In the genomic region with DNA sequence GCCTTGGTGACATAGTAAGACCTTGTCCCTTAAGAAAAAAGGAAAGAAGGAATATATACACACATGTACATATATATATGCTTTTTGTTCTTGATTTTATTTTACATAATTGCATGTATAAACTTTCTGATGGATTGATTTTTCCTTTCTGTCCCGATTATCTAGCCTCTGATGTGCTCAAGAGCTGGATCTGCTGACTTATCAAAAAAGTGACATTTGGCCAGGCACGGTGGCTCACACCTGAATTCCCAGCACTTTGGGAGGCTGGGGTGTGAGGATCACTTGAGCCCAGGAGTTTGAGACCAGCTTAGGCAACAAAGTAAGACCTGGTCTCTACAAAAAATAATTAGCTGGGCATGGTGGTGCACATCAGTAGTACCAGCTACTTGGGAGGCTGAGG, we compare ENCODE assay signal across 20 cellular contexts. TPM values are rescaled to one million over a fixed set of nuclear protein-coding genes. Genes with fewer than 3 reads are reported as not detected.
DNase-seq lines count a peak whose midpoint lies in the region; ATAC-seq, FAIRE-seq and TF ChIP-seq lines count a peak whose summit lies in the region.
"Had no signal": no experiment of that assay in that cellular context is flagged by ENCODE, and none has a peak within 500 bp of the region (broad histone marks: within the 10 kb centered on the region; RNA-seq: fewer than 3 reads in every experiment).

No MANE protein-coding gene starts in this region.

- H3K9me3 ChIP-seq in HepG2 (ENCODE audit: low read length) (no peaks in the 10 kb centered on the region), right lobe of liver (no peaks in the 10 kb centered on the region), astrocyte (ENCODE audit: insufficient read depth, low read depth, low read length) (no peaks in the 10 kb centered on the region), psoas muscle (no peaks in the 10 kb centered on the region)
- H3K9me3 ChIP-seq: BLaER1, Caco-2 had no signal

- no peak overlapping the region for H3K27ac ChIP-seq in HepG2 (ENCODE audit: extremely low read length, insufficient read depth, low read length)
- no peak overlapping the region for H3K27ac ChIP-seq in right lobe of liver
- no peak overlapping the region for H3K27ac ChIP-seq in astrocyte (ENCODE audit: low read depth, low read length)
- peak overlapping the region; percentile 23 for H3K27ac ChIP-seq in psoas muscle
- H3K27ac ChIP-seq: BLaER1, C4-2B, GM23248 had no signal

- ATAC-seq in HepG2 (no peak), right lobe of liver (no peak), psoas muscle (no peak)
- ATAC-seq: CD8-positive, alpha-beta T cell had no signal

- POLR2A ChIA-PET in HepG2 (lab: Yijun Ruan, JAX): no interaction called here

- no peak overlapping the region for H2AFZ ChIP-seq in HepG2 (ENCODE audit: low read length)
- H2AFZ ChIP-seq in astrocyte (ENCODE audit: low read depth, low read length): no peak overlapping the region
- H2AFZ ChIP-seq: GM23248 had no signal

- no peaks in the 10 kb centered on the region for H3K4me1 Mint-ChIP-seq in astrocyte (ENCODE audit: low read depth, unreplicated experiment)
- peaks cover 6% of the 10 kb centered on the region for H3K4me1 Mint-ChIP-seq in activated naive CD8-positive, alpha-beta T cell treated with anti-CD3 and anti-CD28 coated beads for 36 hours

- TF ChIP-seq CTCF in HepG2 (CRISPR knock-in tag; IDR thresholded peaks at IDR 0.05) (no peak), right lobe of liver (IDR thresholded peaks at IDR 0.05) (no peak), astrocyte (IDR thresholded peaks at IDR 0.05; ENCODE audit: insufficient read depth, low read depth, low read length) (no peak), psoas muscle (IDR thresholded peaks at IDR 0.05) (no peak)

- H3K27me3 ChIP-seq in HepG2 (ENCODE audit: control insufficient read depth in 1 of 2, insufficient read depth in 2 of 2, low read length in 2 of 2) (no peaks in the 10 kb centered on the region), right lobe of liver (no peaks in the 10 kb centered on the region), astrocyte (ENCODE audit: insufficient read depth, low read length) (no peaks in the 10 kb centered on the region), psoas muscle (ENCODE audit: insufficient read depth in 3 of 3, low read length in 2 of 3) (no peaks in the 10 kb centered on the region)
- H3K27me3 ChIP-seq: BLaER1 had no signal

- peaks cover 9 to 18% of the 10 kb centered on the region in 2 experiments; a peak in 4 of 5 replicates for H3K36me3 ChIP-seq in HepG2 (replicated peaks in 1 of 2; ENCODE audit: control insufficient read depth in 1 of 2, insufficient read depth in 2 of 2, low read length in 2 of 2)
- peaks cover 0 to 17% (median 3%) of the 10 kb centered on the region in 4 donors for H3K36me3 ChIP-seq in right lobe of liver
- H3K36me3 ChIP-seq in astrocyte (ENCODE audit: insufficient read depth, low read length): peaks cover 20% of the 10 kb centered on the region
- H3K36me3 ChIP-seq in psoas muscle (ENCODE audit: insufficient read depth in 1 of 2, low read depth in 1 of 2): peaks cover 2 to 71% of the 10 kb centered on the region in 2 donors

- H3K4me3 Mint-ChIP-seq in astrocyte (ENCODE audit: unreplicated experiment): no peak overlapping the region
- no peak overlapping the region for H3K4me3 Mint-ChIP-seq in activated naive CD8-positive, alpha-beta T cell treated with anti-CD3 and anti-CD28 coated beads for 36 hours
- H3K4me3 Mint-ChIP-seq: B cell; CD4-positive, CD25-positive, alpha-beta regulatory T cell; CD8-positive, alpha-beta T cell had no signal

- BruUV-seq in HepG2 (replicated peaks; lab: Mats Ljungman, UMichigan): no TSS peak

- FAIRE-seq in HepG2 (lab: Jason Lieb, UNC): no peak
- FAIRE-seq in astrocyte (lab: Jason Lieb, UNC): no peak
- FAIRE-seq: G401.6, GM12892, H1 had no signal

- TF ChIP-seq POLR2A in HepG2 (IDR thresholded peaks at IDR 0.05; ENCODE audit: insufficient read depth in 1 of 2, low read depth in 2 of 2, low read length in 2 of 2) (no peak), right lobe of liver (IDR thresholded peaks at IDR 0.05) (no peak)

- intact Hi-C loops in HepG2 (cut with micrococcal nuclease; ENCODE audit: unreplicated experiment): no loop called here
- intact Hi-C loops in right lobe of liver (cut with DNase I): no loop called here
- intact Hi-C loops in psoas muscle (cut with DNase I): no loop called here

- H3K4me1 ChIP-seq in HepG2 (ENCODE audit: insufficient read depth, low read length) (peaks cover 59% of the 10 kb centered on the region), right lobe of liver (peaks cover 0 to 11% (median 0%) of the 10 kb centered on the region in 4 donors), astrocyte (ENCODE audit: insufficient read depth, low read length) (no peaks in the 10 kb centered on the region), psoas muscle (peaks cover 35% of the 10 kb centered on the region)

- H3K27me3 Mint-ChIP-seq in astrocyte (ENCODE audit: low read depth, unreplicated experiment): no peaks in the 10 kb centered on the region
- no peaks in the 10 kb centered on the region for H3K27me3 Mint-ChIP-seq in activated naive CD8-positive, alpha-beta T cell treated with anti-CD3 and anti-CD28 coated beads for 36 hours
- H3K27me3 Mint-ChIP-seq: B cell; CD4-positive, CD25-positive, alpha-beta regulatory T cell had no signal

- no peak for TF ChIP-seq EP300 in HepG2 (IDR thresholded peaks at IDR 0.05; ENCODE audit: low read depth in 2 of 2, low read length in 2 of 2)
- TF ChIP-seq EP300 in HepG2 (CRISPR knock-in tag; IDR thresholded peaks at IDR 0.05; ENCODE audit: borderline replicate concordance): no peak

- H4K20me1 ChIP-seq in HepG2 (ENCODE audit: insufficient read depth, low read length) (no peaks in the 10 kb centered on the region), astrocyte (ENCODE audit: insufficient read depth, low read length) (peaks cover 37% of the 10 kb centered on the region)

- no peaks in the 10 kb centered on the region for H3K9me3 Mint-ChIP-seq in astrocyte (ENCODE audit: unreplicated experiment)
- H3K9me3 Mint-ChIP-seq in activated naive CD8-positive, alpha-beta T cell treated with anti-CD3 and anti-CD28 coated beads for 36 hours: no peaks in the 10 kb centered on the region
- H3K9me3 Mint-ChIP-seq: CD8-positive, alpha-beta T cell had no signal

- H3K9ac ChIP-seq in HepG2 (ENCODE audit: insufficient read depth, low read depth, low read length) (no peak overlapping the region), astrocyte (ENCODE audit: low read length) (no peak overlapping the region)
- H3K9ac ChIP-seq: BLaER1, GM23248 had no signal

- WGBS in HepG2 (ENCODE audit: low lambda C conversion rate): 100% methylated on average over 2 of the region's 2 CpGs
- WGBS in right lobe of liver (ENCODE audit: insufficient coverage, low coverage, low lambda C conversion rate, missing lambda C conversion rate): 69% methylated on average over 2 of the region's 2 CpGs
- 84 to 89% (median 88%) methylated on average over 2 of the region's 2 CpGs for WGBS in psoas muscle, 3 donors

- DNase-seq in HepG2 (ENCODE audit: low spot score) (no peak), right lobe of liver (no peak), astrocyte (ENCODE audit: low read depth) (no peak), psoas muscle (no peak), GM19240 (ENCODE audit: insufficient read length, low spot score) (no peak)
- DNase-seq in activated naive CD8-positive, alpha-beta T cell treated with anti-CD3 and anti-CD28 coated beads for 36 hours: no peak
- DNase-seq: Caco-2; CD4-positive, CD25-positive, alpha-beta regulatory T cell; CD8-positive, alpha-beta T cell; DMS153; DND-41; GM23248; H7; HCEC 1CT had no signal

- H3K27ac Mint-ChIP-seq in astrocyte (ENCODE audit: unreplicated experiment): peak overlapping the region; percentile 4
- H3K27ac Mint-ChIP-seq in activated naive CD8-positive, alpha-beta T cell treated with anti-CD3 and anti-CD28 coated beads for 36 hours: no peak overlapping the region
- H3K27ac Mint-ChIP-seq: B cell; CD8-positive, alpha-beta T cell had no signal

- peaks cover 25% of the 10 kb centered on the region for H3K36me3 Mint-ChIP-seq in astrocyte (ENCODE audit: low read depth, unreplicated experiment)
- peaks cover 9% of the 10 kb centered on the region for H3K36me3 Mint-ChIP-seq in activated naive CD8-positive, alpha-beta T cell treated with anti-CD3 and anti-CD28 coated beads for 36 hours

- no peak for TF ChIP-seq RAD21 in HepG2 (CRISPR knock-in tag; IDR thresholded peaks at IDR 0.05)

- CTCF ChIA-PET in HepG2 (lab: Yijun Ruan, JAX; ENCODE audit: low intra/inter-chr PET ratio, low total read pairs): no interaction called here

- H3K4me2 ChIP-seq in HepG2 (ENCODE audit: low read depth, low read length) (no peak overlapping the region), astrocyte (ENCODE audit: low read length) (no peak overlapping the region)

- no peak overlapping the region for H3K4me3 ChIP-seq in HepG2 (replicated peaks in 1 of 3; ENCODE audit: insufficient read depth in 1 of 3, low read depth in 2 of 3, low read length in 3 of 3)
- H3K4me3 ChIP-seq in right lobe of liver: no peak overlapping the region
- no peak overlapping the region for H3K4me3 ChIP-seq in astrocyte (ENCODE audit: insufficient read depth, low read depth, low read length)
- no peak overlapping the region for H3K4me3 ChIP-seq in psoas muscle
- H3K4me3 ChIP-seq: BLaER1, GM23248 had no signal

- in situ Hi-C loops in HepG2 (cut with HindIII; ENCODE audit: extremely low pct_ligation_motif_present, low pct_unique_long_range_greater_than_20kb): no loop called here

- H3K79me2 ChIP-seq in HepG2 (ENCODE audit: insufficient read depth, low read length) (peaks cover under 1% of the 10 kb centered on the region), astrocyte (ENCODE audit: insufficient read depth, low read length) (peaks cover 23% of the 10 kb centered on the region)

RNA-seq across cellular contexts. Expression of a gene that starts 12.0 kb away (rescaled TPM):
- total RNA-seq in HepG2 (2016; rRNA removed; fragmentation: Illumina TruSeq; extraction: Trizol) (21.9 and 22.6 TPM in 2 replicates), right lobe of liver (10 to 100 TPM in 1 of 6 experiments, 1 to 10 TPM in 5; 7.8 to 10.3 (median 9.5) TPM), astrocyte (8.1 and 11.5 TPM in 2 replicates), psoas muscle (10 to 100 TPM; 19.8 to 35.1 (median 25.5) TPM)
- total RNA-seq in HepG2 (2016; cell fraction: cytosol; rRNA removed; fragmentation: Illumina TruSeq; extraction: Trizol; ENCODE audit: low read depth): 7.0 and 8.3 TPM in 2 replicates
- total RNA-seq in HepG2 (2016; cell fraction: insoluble cytoplasmic fraction; rRNA removed; fragmentation: Illumina TruSeq; extraction: Trizol): 18.1 and 21.0 TPM in 2 replicates
- 9.9 and 11.2 TPM in 2 replicates for total RNA-seq in HepG2 (2016; cell fraction: membrane; rRNA removed; fragmentation: Illumina TruSeq; extraction: Trizol)
- 11.3 and 17.7 TPM in 2 replicates for total RNA-seq in HepG2 (2016; cell fraction: nucleus; rRNA removed; fragmentation: Illumina TruSeq; extraction: Trizol)
- polyA plus RNA-seq in HepG2 (2011; rRNA removed) (11.3 and 11.9 TPM in 2 replicates), psoas muscle (10 to 100 TPM; 31.7 to 44.0 (median 42.6) TPM)
- polyA plus RNA-seq in HepG2 (2011; cell fraction: cytosol; rRNA removed): 8.2 and 8.4 TPM in 2 replicates
- polyA plus RNA-seq in HepG2 (2011; cell fraction: nucleus; rRNA removed): 12.3 and 17.8 TPM in 2 replicates
- 14.7 and 17.5 TPM in 2 replicates for polyA plus RNA-seq in HepG2 (2012)
- polyA plus RNA-seq in HepG2 (2016; cell fraction: cytosol; fragmentation: Illumina TruSeq; extraction: Trizol; ENCODE audit: low read depth): 6.3 and 6.7 TPM in 2 replicates
- 27.9 and 29.1 TPM in 2 replicates for polyA plus RNA-seq in HepG2 (2016; cell fraction: insoluble cytoplasmic fraction; fragmentation: Illumina TruSeq; extraction: Trizol; ENCODE audit: low read depth)
- 7.2 and 7.8 TPM in 2 replicates for polyA plus RNA-seq in HepG2 (2016; cell fraction: membrane; fragmentation: Illumina TruSeq; extraction: Trizol; ENCODE audit: low read depth)
- polyA plus RNA-seq in HepG2 (2016; cell fraction: nucleus; fragmentation: Illumina TruSeq; extraction: Trizol; ENCODE audit: insufficient read depth, low read depth): 33.3 and 34.6 TPM in 2 replicates
- polyA minus RNA-seq in HepG2 (2011; rRNA and poly(A)+ RNA removed; ENCODE audit: low replicate concordance): 9.0 and 11.4 TPM in 2 replicates
- polyA minus RNA-seq in HepG2 (2011; cell fraction: cytosol; rRNA and poly(A)+ RNA removed): 6.2 and 7.6 TPM in 2 replicates
- polyA minus RNA-seq in HepG2 (2011; cell fraction: nucleus; rRNA and poly(A)+ RNA removed): 14.2 and 18.2 TPM in 2 replicates
- 10 to 100 TPM; 20.8 to 22.0 TPM for total RNA-seq in activated naive CD8-positive, alpha-beta T cell treated with anti-CD3 and anti-CD28 coated beads for 36 hours

RNA-seq across cellular contexts. Expression of a gene that starts 33.5 kb away (rescaled TPM):
- total RNA-seq in HepG2 (2016; rRNA removed; fragmentation: Illumina TruSeq; extraction: Trizol) (8.1 and 9.1 TPM in 2 replicates), right lobe of liver (1 to 10 TPM; 1.6 to 2.7 (median 1.8) TPM), astrocyte (1.4 TPM in 2 replicates), psoas muscle (1 to 10 TPM in 3 of 4 donors, under 1 TPM in 1; 0.69 to 1.2 (median 1.1) TPM)
- total RNA-seq in HepG2 (2016; cell fraction: cytosol; rRNA removed; fragmentation: Illumina TruSeq; extraction: Trizol; ENCODE audit: low read depth): 2.4 and 2.8 TPM in 2 replicates
- total RNA-seq in HepG2 (2016; cell fraction: insoluble cytoplasmic fraction; rRNA removed; fragmentation: Illumina TruSeq; extraction: Trizol): 7.8 and 8.7 TPM in 2 replicates
- 8.4 and 9.7 TPM in 2 replicates for total RNA-seq in HepG2 (2016; cell fraction: membrane; rRNA removed; fragmentation: Illumina TruSeq; extraction: Trizol)
- 2.3 and 3.4 TPM in 2 replicates for total RNA-seq in HepG2 (2016; cell fraction: nucleus; rRNA removed; fragmentation: Illumina TruSeq; extraction: Trizol)
- polyA plus RNA-seq in HepG2 (2011; rRNA removed) (2.5 and 2.7 TPM in 2 replicates), psoas muscle (1 to 10 TPM; 1.1 to 1.6 (median 1.2) TPM)
- 2.2 and 2.3 TPM in 2 replicates for polyA plus RNA-seq in HepG2 (2011; cell fraction: cytosol; rRNA removed)
- polyA plus RNA-seq in HepG2 (2011; cell fraction: nucleus; rRNA removed): 0.81 and 0.84 TPM in 2 replicates
- 2.4 and 2.8 TPM in 2 replicates for polyA plus RNA-seq in HepG2 (2012)
- 3.3 and 3.6 TPM in 2 replicates for polyA plus RNA-seq in HepG2 (2016; cell fraction: cytosol; fragmentation: Illumina TruSeq; extraction: Trizol; ENCODE audit: low read depth)
- polyA plus RNA-seq in HepG2 (2016; cell fraction: insoluble cytoplasmic fraction; fragmentation: Illumina TruSeq; extraction: Trizol; ENCODE audit: low read depth): 11.4 and 12.2 TPM in 2 replicates
- 9.2 and 9.9 TPM in 2 replicates for polyA plus RNA-seq in HepG2 (2016; cell fraction: membrane; fragmentation: Illumina TruSeq; extraction: Trizol; ENCODE audit: low read depth)
- 5.3 and 6.0 TPM in 2 replicates for polyA plus RNA-seq in HepG2 (2016; cell fraction: nucleus; fragmentation: Illumina TruSeq; extraction: Trizol; ENCODE audit: insufficient read depth, low read depth)
- 1.0 and 1.6 TPM in 2 replicates for polyA minus RNA-seq in HepG2 (2011; rRNA and poly(A)+ RNA removed; ENCODE audit: low replicate concordance)
- polyA minus RNA-seq in HepG2 (2011; cell fraction: cytosol; rRNA and poly(A)+ RNA removed): 0.88 and 1.4 TPM in 2 replicates
- polyA minus RNA-seq in HepG2 (2011; cell fraction: nucleus; rRNA and poly(A)+ RNA removed): 0.77 and 0.99 TPM in 2 replicates
- 10 to 100 TPM; 18.2 to 18.5 TPM for total RNA-seq in activated naive CD8-positive, alpha-beta T cell treated with anti-CD3 and anti-CD28 coated beads for 36 hours
